ENCODE assay signal across 8 cellular contexts in genomic region chr1:145918144-145918991, GRCh38. TPM values are rescaled to one million over a fixed set of nuclear protein-coding genes. Genes with fewer than 3 reads are reported as not detected.
DNase-seq lines count a peak whose midpoint lies in the region; ATAC-seq and TF ChIP-seq lines count a peak whose summit lies in the region.

Gene PEX11B, minus strand, starts transcription at chr1:145918717. Its CDS starts 29 bp downstream, at chr1:145918688.

- peaks cover 7% of the 10 kb centered on the region for H3K36me3 ChIP-seq in PC-3 (ENCODE audit: low read depth, low read length)
- peaks cover 0 to 18% of the 10 kb centered on the region in 2 donors for H3K36me3 ChIP-seq in mucosa of rectum (ENCODE audit: control insufficient read depth in 2 of 2, insufficient read depth in 2 of 2, low read length in 2 of 2)

- H3F3A ChIP-seq in PC-3 (ENCODE audit: low read length, unreplicated experiment), result peaks cover 18% of the 10 kb centered on the region

- H3K4me3 ChIP-seq in Jurkat, Clone E6-1 (ENCODE audit: low read length), result peak within 1 kb of the TSS; percentile 99
- H3K4me3 ChIP-seq in PC-3 (ENCODE audit: low read length) (peak within 1 kb of the TSS; percentile 81), epithelial cell of proximal tubule (ENCODE audit: low read depth, low read length) (peak within 1 kb of the TSS; percentile 95), mucosa of rectum (ENCODE audit: low read length in 2 of 2) (peak within 1 kb of the TSS; percentile 88 to 98)

- BruUV-seq in PC-3 (replicated peaks; lab: Mats Ljungman, UMichigan), result TSS peak; percentile 27

- TF ChIP-seq CTCF in PC-3 (conservative IDR thresholded peaks at IDR 0.05; ENCODE audit: low read depth, low read length) (no peak), epithelial cell of proximal tubule (conservative IDR thresholded peaks at IDR 0.05; ENCODE audit: low read depth, low read length) (no peak)

- H3K4me2 ChIP-seq in PC-3 (ENCODE audit: low read length), result peak within 1 kb of the TSS; percentile 99

- peak within 1 kb of the TSS; percentile 72 for H3K27ac ChIP-seq in PC-3 (ENCODE audit: low read length)
- H3K27ac ChIP-seq in mucosa of rectum (ENCODE audit: low read depth in 2 of 2, low read length in 2 of 2), result peak within 1 kb of the TSS; percentile 90 to 94

- ATAC-seq in GM21717 (IDR thresholded peaks at IDR 0.05; ENCODE audit: unreplicated experiment) (peak; percentile 74), PC-3 (peak; percentile 79)

- DNase-seq in DMS114 treated with DMSO at 0.1 percent for 48 hours (lab: John Stamatoyannopoulos, UW; ENCODE audit: unreplicated experiment) (peak; percentile 95), PC-3 (peak; percentile 86), activated T-cell treated with anti-CD3 and anti-CD28 coated beads for 4 hours (peak; percentile 91), epithelial cell of proximal tubule (ENCODE audit: low read depth) (peak; percentile 54)
- peak; percentile 95 for DNase-seq in Jurkat, Clone E6-1 (ENCODE audit: low read depth, low spot score)
- DNase-seq in stimulated activated CD8-positive, alpha-beta memory T cell treated with anti-CD3 and anti-CD28 coated beads, Interleukin-4, amount 100 ng/mL, for 48 hours, result peak; percentile 94

- no peaks in the 10 kb centered on the region for H3K9me3 ChIP-seq in PC-3 (ENCODE audit: low read length)
- H3K9me3 ChIP-seq in mucosa of rectum (ENCODE audit: control insufficient read depth in 2 of 2, low read length in 2 of 2), result no peaks in the 10 kb centered on the region

- H3K9ac ChIP-seq in PC-3 (ENCODE audit: low read length) (peak within 1 kb of the TSS; percentile 81), mucosa of rectum (ENCODE audit: low read depth in 1 of 2, low read length in 2 of 2) (peak within 1 kb of the TSS; percentile 85 to 95)

- H3K27me3 ChIP-seq in PC-3 (ENCODE audit: low read length), result no peaks in the 10 kb centered on the region
- no peaks in the 10 kb centered on the region for H3K27me3 ChIP-seq in mucosa of rectum (ENCODE audit: control insufficient read depth in 2 of 2, insufficient read depth in 2 of 2, low read length in 2 of 2)

- intact Hi-C loops in PC-3 (cut with micrococcal nuclease), result loop anchor here (2.0 to 5.0 kb wide), 2 partner anchors 39 to 60 kb away; partner anchors contain the start of genes LIX1L and PIAS3

- peaks cover 15% of the 10 kb centered on the region for H3K79me2 ChIP-seq in PC-3 (ENCODE audit: low read length)

- POLR2A ChIA-PET in PC-3 (lab: Charles Lee; ENCODE audit: unreplicated experiment), result interaction anchor here (0.5 to 1.0 kb wide), 3 partner anchors 27 to 91 kb away, joined by 3 to 6 read pairs (median 4); no protein-coding TSS in a partner anchor

- peaks cover 24% of the 10 kb centered on the region for H3K4me1 ChIP-seq in PC-3 (ENCODE audit: insufficient read depth, low read length)
- H3K4me1 ChIP-seq in mucosa of rectum (ENCODE audit: control insufficient read depth in 2 of 2, insufficient read depth in 2 of 2, low read length in 2 of 2), result peaks cover 20 to 22% of the 10 kb centered on the region in 2 donors

- CTCF ChIA-PET in PC-3 (lab: Charles Lee), result interaction anchor here (0.6 to 1.4 kb wide), 2 partner anchors 26 to 44 kb away, joined by 3 to 6 read pairs; no protein-coding TSS in a partner anchor

- H4K20me1 ChIP-seq in PC-3 (ENCODE audit: low read length), result no peaks in the 10 kb centered on the region

- H2AFZ ChIP-seq in PC-3 (ENCODE audit: low read length), result peak within 1 kb of the TSS; percentile 77

- no peaks in the 10 kb centered on the region for H3K9me2 ChIP-seq in PC-3 (replicated peaks; ENCODE audit: low read length)

RNA-seq across cellular contexts. Expression of gene PEX11B, which starts in this region (rescaled TPM):
- polyA plus RNA-seq in Jurkat, Clone E6-1 (2012; ENCODE audit: insufficient read depth, insufficient read length), result 33.3 TPM
- total RNA-seq in PC-3 (2014; rRNA removed) (27.4 and 31.3 TPM in 2 replicates), epithelial cell of proximal tubule (19.8 and 24.7 TPM in 2 replicates)

Comparison
In these comparisons a context has a peak if more than half of its experiments do, and no peak if none do; other contexts are left out.
1. Peak in every context shown above with its lines: DNase-seq, ATAC-seq, H3K4me3 ChIP-seq and H3K27ac ChIP-seq.